In the genomic region with DNA sequence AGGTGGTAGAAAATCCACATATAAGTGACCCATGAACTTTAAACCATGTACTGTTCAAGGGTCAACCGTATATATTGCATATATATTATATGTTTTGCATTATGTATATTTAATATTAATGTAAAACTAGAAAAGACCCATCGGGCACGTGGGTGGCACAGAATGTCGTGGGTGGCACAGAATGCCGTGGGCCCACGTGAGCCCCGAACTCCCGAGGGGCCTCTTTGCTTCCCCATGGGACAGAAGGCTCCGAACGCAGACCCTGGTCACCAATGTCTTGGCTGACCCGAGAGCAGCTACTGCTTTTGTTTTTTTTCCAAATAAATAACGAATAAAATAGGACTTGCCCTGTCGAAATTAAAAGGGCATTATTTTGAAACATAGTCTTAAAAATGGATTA, we compare ENCODE assay signal across 23 cellular contexts.
"Had no signal": no experiment of that assay in that cellular context is flagged by ENCODE, and none has a peak within 500 bp of the region (broad histone marks: within the 10 kb centered on the region; RNA-seq: fewer than 3 reads in every experiment).

No MANE protein-coding gene starts in this region.

- DNase-seq: activated CD4-positive, alpha-beta T cell treated with anti-CD3 and anti-CD28 coated beads, Interleukin-2, amount 10 ng/mL, durations not matched to agents 24 days and 14 days; activated CD4-positive, alpha-beta T cell treated with anti-CD3 and anti-CD28 coated beads, Interleukin-2, amount 50 U/mL, for 4 hours; activated CD8-positive, alpha-beta T cell treated with anti-CD3 and anti-CD28 coated beads for 36 hours; activated naive CD4-positive, alpha-beta T cell; activated naive CD4-positive, alpha-beta T cell treated with anti-CD3 and anti-CD28 coated beads, Interleukin-2, amount 50 U/mL, for 16 hours; activated naive CD8-positive, alpha-beta T cell treated with anti-CD3 and anti-CD28 coated beads for 36 hours; activated T-cell treated with anti-CD3 and anti-CD28 coated beads, Interleukin-2, amount 50 U/mL, for 1 hour; activated T-cell treated with anti-CD3 and anti-CD28 coated beads, Interleukin-2, amount 50 U/mL, for 72 hours; amniotic stem cell; brain microvascular endothelial cell; NCI-H1048; NCI-H1105 treated with DMSO at 0.1 percent for 48 hours; NCI-H1436; NCI-H1694; NCI-H1930; NCI-H2081 treated with DMSO at 0.1 percent for 48 hours; NCI-H345; NCI-H524 treated with DMSO at 0.1 percent for 48 hours; SHP77; SK-N-SH had no signal

- ATAC-seq: activated CD8-positive, alpha-beta T cell treated with anti-CD3 and anti-CD28 coated beads for 36 hours; activated T-cell treated with anti-CD3 and anti-CD28 coated beads, Interleukin-2, amount 50 U/mL, for 72 hours; activated T-helper 17 cell treated with anti-CD3 and anti-CD28 coated beads, Interleukin-2, amount 50 U/mL, for 72 hours; K562; Panc1 had no signal
